Comparison of ENCODE assay signal across 1 cellular context in the genomic region with DNA sequence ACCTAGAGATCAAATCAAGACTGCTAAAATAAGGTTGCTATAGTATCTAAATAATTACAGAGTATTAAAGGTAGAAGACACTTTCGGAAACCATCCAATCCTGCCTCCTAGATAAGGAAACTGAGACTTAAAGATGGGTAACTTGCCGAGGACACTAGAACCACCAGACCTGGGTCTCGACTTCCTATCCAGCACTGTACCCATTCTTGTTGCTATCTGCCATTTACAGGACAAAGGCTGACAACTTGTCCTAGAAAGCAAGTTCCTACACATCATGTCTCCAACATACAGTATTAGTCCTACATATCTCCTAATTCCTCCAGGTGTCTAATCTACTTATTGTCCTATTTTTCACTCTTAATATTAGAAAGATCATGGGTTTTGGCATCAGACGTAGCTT.
TF ChIP-seq lines count a peak whose summit lies in the region.

No MANE protein-coding gene starts in this region.

TF ChIP-seq in GM12891, 5 proteins besides CTCF, POLR2A, EP300 and RAD21:
- TF ChIP-seq PAX5 (IDR thresholded peaks at IDR 0.05; ENCODE audit: insufficient read depth, low read length, severe bottlenecking) (no peak), POLR2AphosphoS5 (IDR thresholded peaks at IDR 0.05; ENCODE audit: low read depth, low read length) (no peak), POU2F2 (IDR thresholded peaks at IDR 0.05; ENCODE audit: low read depth, low read length) (no peak), SPI1 (IDR thresholded peaks at IDR 0.05; ENCODE audit: low read depth, low read length) (no peak), TAF1 (IDR thresholded peaks at IDR 0.05; ENCODE audit: low read depth, low read length) (no peak)
